15 cellular contexts compared by ENCODE assay signal in genomic region chr1:117673405-117673804, GRCh38.
DNase-seq lines count a peak whose midpoint lies in the region; ATAC-seq, FAIRE-seq and TF ChIP-seq lines count a peak whose summit lies in the region.
"Had no signal": no experiment of that assay in that cellular context is flagged by ENCODE, and none has a peak within 500 bp of the region (broad histone marks: within the 10 kb centered on the region; RNA-seq: fewer than 3 reads in every experiment).

No MANE protein-coding gene starts in this region.

- in situ Hi-C loops in gastrocnemius medialis (cut with MboI; ENCODE audit: low sequenced_read_pairs in 4 of 4) = no loop called here

- ATAC-seq in activated CD4-positive, alpha-beta T cell treated with anti-CD3 and anti-CD28 coated beads for 36 hours = peak; percentile 73
- no peak for ATAC-seq in gastrocnemius medialis
- no peak for ATAC-seq in HG02623 (IDR thresholded peaks at IDR 0.05; ENCODE audit: unreplicated experiment)
- no peak for ATAC-seq in GM21515 (IDR thresholded peaks at IDR 0.05; ENCODE audit: unreplicated experiment)
- ATAC-seq: sciatic nerve had no signal

- no peaks in the 10 kb centered on the region for H3K36me3 Mint-ChIP-seq in activated CD4-positive, alpha-beta T cell treated with anti-CD3 and anti-CD28 coated beads for 36 hours (ENCODE audit: low read depth)

- no peaks in the 10 kb centered on the region for H3K27me3 ChIP-seq in MM.1S (replicated peaks; ENCODE audit: insufficient read depth, low read length)
- no peaks in the 10 kb centered on the region for H3K27me3 ChIP-seq in H1 (replicated peaks in 1 of 4; ENCODE audit: control insufficient read depth in 3 of 4, extremely low read depth in 1 of 4, insufficient read depth in 3 of 4, low read length in 3 of 4)
- H3K27me3 ChIP-seq in gastrocnemius medialis = no peaks in the 10 kb centered on the region
- H3K27me3 ChIP-seq in WERI-Rb-1 (ENCODE audit: insufficient read depth, low read depth, severe bottlenecking) = no peaks in the 10 kb centered on the region
- H3K27me3 ChIP-seq: tibial artery had no signal

- peak overlapping the region; percentile 11; the same call in 1 of the 2 replicates for H3K4me3 ChIP-seq in MM.1S (ENCODE audit: low read length)
- no peak overlapping the region for H3K4me3 ChIP-seq in H1 (ENCODE audit: extremely low read depth in 1 of 4, insufficient read depth in 2 of 4, low read depth in 3 of 4, low read length in 4 of 4)
- H3K4me3 ChIP-seq in gastrocnemius medialis = no peak overlapping the region
- no peak overlapping the region for H3K4me3 ChIP-seq in WERI-Rb-1 (ENCODE audit: low read depth, low read length)
- H3K4me3 ChIP-seq: tibial artery had no signal

- H3K4me1 ChIP-seq in MM.1S (ENCODE audit: low read length) (peaks cover 66% of the 10 kb centered on the region), H1 (replicated peaks in 1 of 4; ENCODE audit: control insufficient read depth in 3 of 4, insufficient read depth in 4 of 4, low read length in 3 of 4) (peaks cover 0 to 2% (median 0%) of the 10 kb centered on the region in 4 experiments; a peak in 3 of 7 replicates), gastrocnemius medialis (peaks cover 60 to 61% of the 10 kb centered on the region in 2 donors)

- H3K36me3 ChIP-seq in MM.1S (replicated peaks; ENCODE audit: insufficient read depth, low read length) (no peaks in the 10 kb centered on the region), H1 (ENCODE audit: control insufficient read depth in 2 of 4, insufficient read depth in 4 of 4, low read length in 3 of 4) (no peaks in the 10 kb centered on the region; a peak in 1 of 8 replicates), gastrocnemius medialis (no peaks in the 10 kb centered on the region), WERI-Rb-1 (no peaks in the 10 kb centered on the region)
- H3K36me3 ChIP-seq: tibial artery had no signal

- no peak overlapping the region for H4K8ac ChIP-seq in H1 (ENCODE audit: extremely low read depth, insufficient read depth, low read length)

- no peak overlapping the region for H3K27ac Mint-ChIP-seq in activated CD4-positive, alpha-beta T cell treated with anti-CD3 and anti-CD28 coated beads for 36 hours
- H3K27ac Mint-ChIP-seq: activated CD4-positive, alpha-beta T cell treated with anti-CD3 and anti-CD28 coated beads, Interleukin-2, amount 10 ng/mL, durations not matched to agents 24 days and 14 days had no signal

- peaks cover 30% of the 10 kb centered on the region for H3F3A ChIP-seq in MM.1S (ENCODE audit: insufficient read depth, low read length)

- intact Hi-C loops in activated CD4-positive, alpha-beta T cell treated with anti-CD3 and anti-CD28 coated beads for 36 hours (cut with DNase I, micrococcal nuclease) = loop anchor here in 1 of 2 experiments (5.0 kb wide), 1 partner anchor 84 kb away; no protein-coding TSS in a partner anchor
- intact Hi-C loops in gastrocnemius medialis (cut with DNase I; ENCODE audit: low total_unique reads) = loop anchor here (5.0 kb wide), 1 partner anchor 136 kb away; no protein-coding TSS in a partner anchor

- H3K4me1 Mint-ChIP-seq in activated CD4-positive, alpha-beta T cell treated with anti-CD3 and anti-CD28 coated beads for 36 hours = peaks cover 16% of the 10 kb centered on the region

- H3K79me1 ChIP-seq in H1 (ENCODE audit: low read depth, low read length) = no peaks in the 10 kb centered on the region

- H3K9me2 ChIP-seq in MM.1S (replicated peaks; ENCODE audit: insufficient read depth, low read length) = no peaks in the 10 kb centered on the region

- no peak overlapping the region for H3K4ac ChIP-seq in H1 (replicated peaks; ENCODE audit: insufficient read length, low read depth, low read length)

- H2BK120ac ChIP-seq in H1 (replicated peaks; ENCODE audit: low read depth, low read length) = no peak overlapping the region

- no peak for FAIRE-seq in H1 (lab: Jason Lieb, UNC)

- no peak for TF ChIP-seq EP300 in H1 (IDR thresholded peaks at IDR 0.05; ENCODE audit: borderline replicate concordance in 1 of 2, low read depth in 2 of 2, low read length in 2 of 2)

- H2AFZ ChIP-seq in MM.1S (ENCODE audit: low read length) (no peak overlapping the region), H1 (ENCODE audit: low read length) (no peak overlapping the region)

- no peak overlapping the region for H2AK5ac ChIP-seq in H1 (ENCODE audit: low read depth, low read length)

- H4K20me1 ChIP-seq in MM.1S (ENCODE audit: insufficient read depth, low read length) (no peaks in the 10 kb centered on the region), H1 (replicated peaks in 1 of 2; ENCODE audit: control insufficient read depth in 1 of 2, insufficient read depth in 2 of 2, low read length in 2 of 2) (no peaks in the 10 kb centered on the region)

- H3K23ac ChIP-seq in H1 (ENCODE audit: insufficient read length) = no peak overlapping the region

- no peak overlapping the region for H2BK5ac ChIP-seq in H1 (ENCODE audit: low read depth, low read length)

- no peaks in the 10 kb centered on the region for H3K23me2 ChIP-seq in H1 (ENCODE audit: low read depth, low read length)

- TF ChIP-seq RAD21 in H1 (IDR thresholded peaks at IDR 0.05 in 1 of 2, conservative IDR thresholded peaks at IDR 0.05 in 1 of 2; ENCODE audit: low read depth in 2 of 2, low read length in 2 of 2) = no peak

- H3K9ac ChIP-seq in MM.1S (ENCODE audit: low read length) = peak overlapping the region; percentile 92
- no peak overlapping the region for H3K9ac ChIP-seq in H1 (replicated peaks in 1 of 4; ENCODE audit: extremely low read depth in 1 of 4, low read depth in 3 of 4, low read length in 3 of 4)

- no peak overlapping the region for H4K91ac ChIP-seq in H1 (replicated peaks; ENCODE audit: insufficient read length, low read length)

- no peak overlapping the region for H3K18ac ChIP-seq in H1 (ENCODE audit: extremely low read depth, low read length)

- no peak overlapping the region for H2BK12ac ChIP-seq in H1 (ENCODE audit: low read depth, low read length)

- H2BK20ac ChIP-seq in H1 (ENCODE audit: low read length) = no peak overlapping the region

- DNase-seq in activated CD4-positive, alpha-beta T cell treated with anti-CD3 and anti-CD28 coated beads for 36 hours = no peak
- no peak for DNase-seq in activated CD4-positive, alpha-beta T cell treated with anti-CD3 and anti-CD28 coated beads, Interleukin-2, amount 50 U/mL, for 1 hour
- DNase-seq in MM.1S = no peak
- no peak for DNase-seq in H1 (ENCODE audit: low read depth in 1 of 2, low spot score in 2 of 2)
- DNase-seq in gastrocnemius medialis = no peak
- DNase-seq in WERI-Rb-1 = no peak
- DNase-seq: ACHN; activated CD4-positive, alpha-beta T cell treated with anti-CD3 and anti-CD28 coated beads, Interleukin-2, amount 10 ng/mL, durations not matched to agents 24 days and 14 days; activated naive CD4-positive, alpha-beta T cell treated with anti-CD3 and anti-CD28 coated beads, Interleukin-2, amount 50 U/mL, for 16 hours; NCI-H1694 treated with DMSO at 0.1 percent for 48 hours; NCI-H82; tibial artery had no signal

- TF ChIP-seq POLR2A in H1 (IDR thresholded peaks at IDR 0.05; ENCODE audit: control extremely low read depth in 1 of 2, low read depth in 2 of 2, low read length in 2 of 2) (no peak), gastrocnemius medialis (IDR thresholded peaks at IDR 0.05) (no peak)

- no peak overlapping the region for H3K56ac ChIP-seq in H1 (replicated peaks; ENCODE audit: insufficient read length, low read depth, low read length)

- POLR2A ChIA-PET in activated CD4-positive, alpha-beta T cell treated with anti-CD3 and anti-CD28 coated beads for 36 hours (lab: Charles Lee) = interaction anchor here (0.7 kb wide), 1 partner anchor 17 kb away, joined by 3 read pairs; no protein-coding TSS in a partner anchor
- POLR2A ChIA-PET in H1 (lab: Charles Lee; ENCODE audit: partially characterized antibody) = no interaction called here

- H3K14ac ChIP-seq in H1 (ENCODE audit: insufficient read length) = no peak overlapping the region

- H2BK15ac ChIP-seq in H1 (ENCODE audit: low read length) = peak overlapping the region; percentile 13; the same call in 1 of the 2 replicates

- H4K5ac ChIP-seq in H1 (ENCODE audit: insufficient read length, low read depth, low read length) = no peak overlapping the region

- peaks cover 2% of the 10 kb centered on the region for H3K27me3 Mint-ChIP-seq in activated CD4-positive, alpha-beta T cell treated with anti-CD3 and anti-CD28 coated beads for 36 hours

- no peaks in the 10 kb centered on the region for H3K9me3 Mint-ChIP-seq in activated CD4-positive, alpha-beta T cell treated with anti-CD3 and anti-CD28 coated beads for 36 hours (ENCODE audit: low read depth)
- H3K9me3 Mint-ChIP-seq: activated CD4-positive, alpha-beta T cell treated with anti-CD3 and anti-CD28 coated beads, Interleukin-2, amount 10 ng/mL, durations not matched to agents 24 days and 14 days had no signal

- H3K4me2 ChIP-seq in MM.1S (ENCODE audit: low read depth, low read length) (peak overlapping the region; percentile 72), H1 (ENCODE audit: insufficient read depth in 1 of 2, low read depth in 2 of 2, low read length in 2 of 2) (no peak overlapping the region)

- H3K4me3 Mint-ChIP-seq in activated CD4-positive, alpha-beta T cell treated with anti-CD3 and anti-CD28 coated beads for 36 hours = no peak overlapping the region
- H3K4me3 Mint-ChIP-seq: activated CD4-positive, alpha-beta T cell treated with anti-CD3 and anti-CD28 coated beads, Interleukin-2, amount 10 ng/mL, durations not matched to agents 24 days and 14 days had no signal

- no peaks in the 10 kb centered on the region for H3K9me3 ChIP-seq in MM.1S (replicated peaks; ENCODE audit: insufficient read depth, low read length)
- no peaks in the 10 kb centered on the region for H3K9me3 ChIP-seq in H1 (ENCODE audit: insufficient read depth in 2 of 2, low read depth in 1 of 2, low read length in 1 of 2)
- H3K9me3 ChIP-seq in gastrocnemius medialis = no peaks in the 10 kb centered on the region
- H3K9me3 ChIP-seq in WERI-Rb-1 (ENCODE audit: severe bottlenecking) = no peaks in the 10 kb centered on the region
- H3K9me3 ChIP-seq: tibial artery had no signal

- H3K79me2 ChIP-seq in MM.1S (ENCODE audit: low read length) (peaks cover 70% of the 10 kb centered on the region), H1 (ENCODE audit: control insufficient read depth in 1 of 2, insufficient read depth in 2 of 2, low read length in 2 of 2) (no peaks in the 10 kb centered on the region)

- H3K27ac ChIP-seq in MM.1S (ENCODE audit: low read length) = peak overlapping the region; percentile 100
- no peak overlapping the region for H3K27ac ChIP-seq in H1 (ENCODE audit: low read depth, low read length)
- peak overlapping the region; percentile 74 to 95 (median 89) for H3K27ac ChIP-seq in gastrocnemius medialis
- no peak overlapping the region for H3K27ac ChIP-seq in WERI-Rb-1

- CTCF ChIA-PET in activated CD4-positive, alpha-beta T cell treated with anti-CD3 and anti-CD28 coated beads for 36 hours (lab: Charles Lee) = interaction anchor here (0.7 to 2.9 kb wide), 9 partner anchors 8 to 164 kb away, joined by 3 to 19 read pairs (median 8); no protein-coding TSS in a partner anchor
- CTCF ChIA-PET in H1 (lab: Charles Lee; ENCODE audit: partially characterized antibody) = interaction anchor here (0.6 to 3.1 kb wide), 8 partner anchors 17 to 138 kb away, joined by 3 to 11 read pairs (median 6); no protein-coding TSS in a partner anchor

- TF ChIP-seq CTCF in MM.1S (IDR thresholded peaks at IDR 0.05; ENCODE audit: low read length) = no peak
- TF ChIP-seq CTCF in H1 (IDR thresholded peaks at IDR 0.05; ENCODE audit: control extremely low read depth in 1 of 3, insufficient read depth in 1 of 3, low read depth in 1 of 3, low read length in 3 of 3) = no peak
- no peak for TF ChIP-seq CTCF in gastrocnemius medialis (IDR thresholded peaks at IDR 0.05 in 4 of 5, conservative IDR thresholded peaks at IDR 0.05 in 1 of 5)
- TF ChIP-seq CTCF in WERI-Rb-1 (IDR thresholded peaks at IDR 0.05; ENCODE audit: low read depth, low read length) = no peak

- 93% methylated on average over 2 of the region's 2 CpGs; no CpG with 5 or more reads in 1 of the 2 experiments for WGBS in H1 (ENCODE audit: extremely low coverage in 1 of 2, insufficient coverage in 1 of 2, insufficient read length in 1 of 2, insufficient replicate concordance in 2 of 2, low coverage in 1 of 2, low lambda C conversion rate in 2 of 2, missing lambda C conversion rate in 1 of 2), 2 experiments

Comparison
In these comparisons a context has a peak if more than half of its experiments do, and no peak if none do; other contexts are left out.
1. H3K27ac ChIP-seq: peak in MM.1S (single experiment) and gastrocnemius medialis (4 of 4); none in H1 (single experiment) and WERI-Rb-1 (single experiment).